Comparison of ENCODE assay signal across 8 cellular contexts in the genomic region with DNA sequence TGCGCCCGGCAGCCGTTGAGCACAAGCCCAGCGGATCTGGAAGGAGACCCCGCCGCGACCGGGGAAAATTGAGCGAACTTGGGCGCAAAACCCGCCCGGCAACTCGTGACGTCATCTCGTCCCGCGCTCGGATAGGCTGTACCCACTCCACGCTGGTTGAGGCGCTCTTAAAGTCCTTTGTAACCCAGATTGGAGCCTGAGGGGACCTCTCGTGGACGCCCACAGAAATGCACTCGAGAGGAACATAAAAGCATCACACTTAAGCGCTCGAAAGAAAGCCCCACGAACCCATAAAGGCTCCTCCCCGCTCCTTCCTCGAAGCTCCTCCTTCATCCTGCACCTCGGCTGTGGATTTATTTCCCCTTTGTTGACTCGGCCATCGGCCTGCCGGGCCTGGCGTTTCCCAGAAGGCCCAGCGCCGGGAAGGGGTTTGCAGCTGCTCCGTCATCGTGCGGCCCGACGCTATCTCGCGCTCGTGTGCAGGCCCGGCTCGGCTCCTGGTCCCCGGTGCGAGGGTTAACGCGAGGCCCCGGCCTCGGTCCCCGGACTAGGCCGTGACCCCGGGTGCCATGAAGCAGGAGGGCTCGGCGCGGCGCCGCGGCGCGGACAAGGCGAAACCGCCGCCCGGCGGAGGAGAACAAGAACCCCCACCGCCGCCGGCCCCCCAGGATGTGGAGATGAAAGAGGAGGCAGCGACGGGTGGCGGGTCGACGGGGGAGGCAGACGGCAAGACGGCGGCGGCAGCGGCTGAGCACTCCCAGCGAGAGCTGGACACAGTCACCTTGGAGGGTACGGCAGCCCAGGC. TPM values are rescaled to one million over a fixed set of nuclear protein-coding genes. Genes with fewer than 3 reads are reported as not detected.
DNase-seq lines count a peak whose midpoint lies in the region; ATAC-seq, FAIRE-seq and TF ChIP-seq lines count a peak whose summit lies in the region.

A gene (plus strand): TSS at position 406 of the 805 bp plus-strand sequence. CDS start 164 bp downstream, at position 570.

- H3K4me1 ChIP-seq in cardiac muscle cell (ENCODE audit: low read depth) (peaks cover 8% of the 10 kb centered on the region), trophoblast cell (ENCODE audit: control insufficient read depth in 1 of 2, insufficient read depth in 2 of 2, low read length in 2 of 2) (peaks cover 2 to 4% of the 10 kb centered on the region in 2 experiments), transverse colon (peaks cover 17 to 28% (median 20%) of the 10 kb centered on the region in 4 donors)

- peaks cover 12% of the 10 kb centered on the region for H3K36me3 Mint-ChIP-seq in T-cell

- no peaks in the 10 kb centered on the region for H3K27me3 Mint-ChIP-seq in T-cell

- H4K91ac ChIP-seq in trophoblast cell (ENCODE audit: low read depth, low read length): peak within 1 kb of the TSS; percentile 95

- peak within 1 kb of the TSS; percentile 93 to 97 for H3K27ac Mint-ChIP-seq in T-cell

- ATAC-seq in HG02852 (IDR thresholded peaks at IDR 0.05; ENCODE audit: unreplicated experiment): peak; percentile 90
- peak; percentile 93 to 94 (median 94) for ATAC-seq in T-cell (replicated peaks in 1 of 4)

- peak within 1 kb of the TSS; percentile 77 for H4K8ac ChIP-seq in trophoblast cell (ENCODE audit: low read depth, low read length)

- H2AK5ac ChIP-seq in trophoblast cell (ENCODE audit: low read length): peak within 1 kb of the TSS; percentile 78

- H3K36me3 ChIP-seq in cardiac muscle cell: peaks cover 12% of the 10 kb centered on the region
- peaks cover 16 to 17% of the 10 kb centered on the region in 2 experiments for H3K36me3 ChIP-seq in trophoblast cell (ENCODE audit: control insufficient read depth in 1 of 2, insufficient read depth in 2 of 2, low read length in 2 of 2)
- H3K36me3 ChIP-seq in transverse colon: peaks cover 0 to 15% (median 7%) of the 10 kb centered on the region in 4 donors

- peak within 1 kb of the TSS; percentile 99 for H3K14ac ChIP-seq in trophoblast cell (ENCODE audit: low read length)

- peak within 1 kb of the TSS; percentile 79 for H3K4me3 ChIP-seq in cardiac muscle cell
- H3K4me3 ChIP-seq in trophoblast cell (ENCODE audit: low read depth, low read length): peak within 1 kb of the TSS; percentile 99
- peak within 1 kb of the TSS; percentile 87 to 99 (median 92) for H3K4me3 ChIP-seq in transverse colon

- peak within 1 kb of the TSS; percentile 88 for H2BK120ac ChIP-seq in trophoblast cell (ENCODE audit: insufficient read depth, low read length, poor library complexity)

- peak; percentile 92 for FAIRE-seq in GM12892 (lab: Jason Lieb, UNC)

- peaks cover 9% of the 10 kb centered on the region for H3K79me2 ChIP-seq in trophoblast cell (ENCODE audit: control insufficient read depth, insufficient read depth, low read length, poor library complexity)

- no peak for TF ChIP-seq EP300 in transverse colon (IDR thresholded peaks at IDR 0.05; ENCODE audit: low read depth)

- peaks cover 9% of the 10 kb centered on the region for H3K79me1 ChIP-seq in trophoblast cell (ENCODE audit: low read length)

- H4K12ac ChIP-seq in trophoblast cell (ENCODE audit: low read depth, low read length): peak within 1 kb of the TSS; percentile 91

- H3K9me3 Mint-ChIP-seq in T-cell: no peaks in the 10 kb centered on the region

- WGBS in adipose tissue, 3 donors: 0 to 1% (median 0%) methylated on average over 81 to 82 of the region's 82 CpGs
- no CpG with 5 or more reads among the region's 82 CpGs for WGBS in trophoblast cell (ENCODE audit: extremely low coverage, insufficient coverage, insufficient read length)
- WGBS in transverse colon (ENCODE audit: low coverage in 1 of 2), 2 donors: 0% methylated on average over 79 of the region's 82 CpGs; no CpG with 5 or more reads in 1 of the 2 donors

- peak within 1 kb of the TSS; percentile 97 for H3K9ac ChIP-seq in trophoblast cell (ENCODE audit: low read length)

- no peak within 1 kb of the TSS for H3K27ac ChIP-seq in adipose tissue (ENCODE audit: low read depth, low read length)
- peak within 1 kb of the TSS; percentile 94 for H3K27ac ChIP-seq in cardiac muscle cell
- H3K27ac ChIP-seq in trophoblast cell (ENCODE audit: low read depth, low read length): peak within 1 kb of the TSS; percentile 82
- peak within 1 kb of the TSS; percentile 94 to 99 (median 98) for H3K27ac ChIP-seq in transverse colon

- CTCF ChIA-PET in T-cell (lab: Charles Lee): interaction anchor here (0.6 to 3.4 kb wide), 15 partner anchors 11 to 497 kb away, joined by 3 to 29 read pairs (median 4); a partner anchor contains a TSS

- peak within 1 kb of the TSS; percentile 99 for H3K4me2 ChIP-seq in trophoblast cell (ENCODE audit: low read length)

- H3K4me3 Mint-ChIP-seq in T-cell: peak within 1 kb of the TSS; percentile 88 to 93 (median 91)

- H3K18ac ChIP-seq in trophoblast cell (ENCODE audit: low read length): peak within 1 kb of the TSS; percentile 73

- no peak within 1 kb of the TSS for H3K23ac ChIP-seq in trophoblast cell (ENCODE audit: low read length)

- peak within 1 kb of the TSS; percentile 5 for H2BK12ac ChIP-seq in trophoblast cell (ENCODE audit: low read length)

- peaks cover 39 to 44% (median 43%) of the 10 kb centered on the region in 3 donors for H3K4me1 Mint-ChIP-seq in T-cell

- intact Hi-C loops in transverse colon (cut with DNase I; ENCODE audit: low total_unique reads): no loop called here

- H3K27me3 ChIP-seq in cardiac muscle cell: no peaks in the 10 kb centered on the region
- H3K27me3 ChIP-seq in trophoblast cell (ENCODE audit: insufficient read depth, low read length): no peaks in the 10 kb centered on the region
- peaks cover 6% of the 10 kb centered on the region for H3K27me3 ChIP-seq in transverse colon

- peak within 1 kb of the TSS; percentile 88 for H2BK5ac ChIP-seq in trophoblast cell (ENCODE audit: low read depth, low read length, poor library complexity)

- TF ChIP-seq CTCF in cardiac muscle cell (IDR thresholded peaks at IDR 0.05; ENCODE audit: low read depth, low read length) (peak; percentile 81), transverse colon (IDR thresholded peaks at IDR 0.05) (peak; percentile 65 to 98 (median 76))

- H3K9me3 ChIP-seq in cardiac muscle cell (ENCODE audit: low read depth) (no peaks in the 10 kb centered on the region), trophoblast cell (ENCODE audit: insufficient read depth, low read depth, low read length) (peaks cover 3% of the 10 kb centered on the region), transverse colon (no peaks in the 10 kb centered on the region)

- peak within 1 kb of the TSS; percentile 96 for H3K4ac ChIP-seq in trophoblast cell (ENCODE audit: low read depth, low read length)

- H2AFZ ChIP-seq in trophoblast cell (ENCODE audit: insufficient read depth, low read length, poor library complexity): peak within 1 kb of the TSS; percentile 77

- peak; percentile 91 for DNase-seq in GM12892 (ENCODE audit: insufficient read length)
- DNase-seq in NCI-H1436 treated with DMSO at 0.1 percent for 48 hours (lab: John Stamatoyannopoulos, UW): peak; percentile 100
- DNase-seq in T-cell: peak; percentile 94 to 99 (median 98)
- peak; percentile 99 to 100 for DNase-seq in cardiac muscle cell (ENCODE audit: low read depth in 1 of 2, low spot score in 1 of 2)
- peak; percentile 100 for DNase-seq in trophoblast cell
- peak; percentile 99 for DNase-seq in transverse colon

- in situ Hi-C loops in transverse colon (cut with MboI; ENCODE audit: low pct_ligation_motif_present in 1 of 4, low pct_unique_long_range_greater_than_20kb in 1 of 4, low sequenced_read_pairs in 3 of 4): no loop called here

- POLR2A ChIA-PET in T-cell (lab: Charles Lee): interaction anchor here (0.5 to 0.7 kb wide), 3 partner anchors 27 to 331 kb away, joined by 4 to 5 read pairs (median 4); no protein-coding TSS in a partner anchor

- TF ChIP-seq POLR2A in GM12892 (IDR thresholded peaks at IDR 0.05; ENCODE audit: low read depth, low read length): peak; percentile 81
- peak; percentile 93 for TF ChIP-seq POLR2A in transverse colon (IDR thresholded peaks at IDR 0.05)

RNA-seq across cellular contexts. Expression of the gene that starts here (rescaled TPM):
- 70.5 TPM for polyA plus RNA-seq in GM12892 (2012; ENCODE audit: missing spikeins)
- total RNA-seq in T-cell: 10 to 100 TPM; 60.8 to 69.0 (median 63.5) TPM
- 10 to 100 TPM; 42.6 to 81.7 (median 54.8) TPM for polyA plus RNA-seq in adipose tissue
- 154 and 161 TPM in 2 replicates for total RNA-seq in cardiac muscle cell
- 139 and 160 TPM in 2 replicates for polyA plus RNA-seq in cardiac muscle cell
- polyA plus RNA-seq in trophoblast cell (2013): 139 and 146 TPM in 2 replicates
- total RNA-seq in transverse colon: 100 to 1,000 TPM in 3 of 4 donors, 10 to 100 TPM in 1; 80.7 to 117 (median 112) TPM
